1 cellular context compared by ENCODE assay signal in the genomic region with DNA sequence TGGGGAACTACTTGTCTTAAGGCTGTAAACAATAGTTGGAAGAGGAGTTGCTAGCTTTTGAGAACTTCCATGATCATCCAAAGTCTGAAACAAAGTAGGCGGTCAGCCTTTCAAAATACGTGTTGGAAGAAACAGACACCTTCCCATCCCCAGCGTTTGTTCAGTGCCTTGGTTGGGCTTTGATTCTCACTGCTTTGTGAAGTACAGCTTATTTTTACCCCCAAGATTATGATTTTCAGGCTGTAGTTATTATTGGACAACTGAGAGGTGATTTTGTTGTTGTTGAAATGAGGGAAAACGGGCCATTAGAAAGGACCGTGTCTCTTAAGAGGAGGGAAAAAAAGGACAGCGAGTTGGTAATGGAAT.
TF ChIP-seq lines count a peak whose summit lies in the region.

No MANE protein-coding gene starts in this region.

TF ChIP-seq in liver, 16 proteins besides CTCF, POLR2A, EP300 and RAD21 (continued from another document):
- TF ChIP-seq, protein P1, sequence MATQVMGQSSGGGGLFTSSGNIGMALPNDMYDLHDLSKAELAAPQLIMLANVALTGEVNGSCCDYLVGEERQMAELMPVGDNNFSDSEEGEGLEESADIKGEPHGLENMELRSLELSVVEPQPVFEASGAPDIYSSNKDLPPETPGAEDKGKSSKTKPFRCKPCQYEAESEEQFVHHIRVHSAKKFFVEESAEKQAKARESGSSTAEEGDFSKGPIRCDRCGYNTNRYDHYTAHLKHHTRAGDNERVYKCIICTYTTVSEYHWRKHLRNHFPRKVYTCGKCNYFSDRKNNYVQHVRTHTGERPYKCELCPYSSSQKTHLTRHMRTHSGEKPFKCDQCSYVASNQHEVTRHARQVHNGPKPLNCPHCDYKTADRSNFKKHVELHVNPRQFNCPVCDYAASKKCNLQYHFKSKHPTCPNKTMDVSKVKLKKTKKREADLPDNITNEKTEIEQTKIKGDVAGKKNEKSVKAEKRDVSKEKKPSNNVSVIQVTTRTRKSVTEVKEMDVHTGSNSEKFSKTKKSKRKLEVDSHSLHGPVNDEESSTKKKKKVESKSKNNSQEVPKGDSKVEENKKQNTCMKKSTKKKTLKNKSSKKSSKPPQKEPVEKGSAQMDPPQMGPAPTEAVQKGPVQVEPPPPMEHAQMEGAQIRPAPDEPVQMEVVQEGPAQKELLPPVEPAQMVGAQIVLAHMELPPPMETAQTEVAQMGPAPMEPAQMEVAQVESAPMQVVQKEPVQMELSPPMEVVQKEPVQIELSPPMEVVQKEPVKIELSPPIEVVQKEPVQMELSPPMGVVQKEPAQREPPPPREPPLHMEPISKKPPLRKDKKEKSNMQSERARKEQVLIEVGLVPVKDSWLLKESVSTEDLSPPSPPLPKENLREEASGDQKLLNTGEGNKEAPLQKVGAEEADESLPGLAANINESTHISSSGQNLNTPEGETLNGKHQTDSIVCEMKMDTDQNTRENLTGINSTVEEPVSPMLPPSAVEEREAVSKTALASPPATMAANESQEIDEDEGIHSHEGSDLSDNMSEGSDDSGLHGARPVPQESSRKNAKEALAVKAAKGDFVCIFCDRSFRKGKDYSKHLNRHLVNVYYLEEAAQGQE (IDR thresholded peaks at IDR 0.05): no peak
- no peak for TF ChIP-seq FOXA2 (IDR thresholded peaks at IDR 0.05)
- no peak for TF ChIP-seq HNF4G (IDR thresholded peaks at IDR 0.05)
